1 cellular context compared by ENCODE assay signal in the genomic region with DNA sequence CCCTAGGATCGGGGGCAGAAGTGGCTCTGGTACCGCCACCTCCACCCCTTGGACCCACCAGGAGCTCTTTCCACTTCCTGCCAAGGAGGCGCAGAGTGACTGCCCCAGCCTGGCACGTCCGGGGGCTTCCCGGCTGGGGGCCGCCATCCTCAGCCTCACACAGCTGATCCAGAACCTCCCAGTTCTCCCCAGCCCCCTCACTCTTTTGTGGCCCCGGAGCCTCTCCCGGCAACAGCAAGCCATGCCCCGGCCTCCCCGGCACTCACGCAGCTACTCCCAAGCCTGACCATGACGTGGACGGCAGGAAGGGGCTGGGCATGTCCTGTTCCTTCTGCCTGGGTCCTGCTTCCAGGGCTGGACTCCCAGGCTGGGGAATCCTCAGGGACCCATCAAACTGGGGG.
TF ChIP-seq lines count a peak whose summit lies in the region.

No MANE protein-coding gene starts in this region.

TF ChIP-seq in HCT116, 20 proteins besides CTCF, POLR2A, EP300 and RAD21 (continued from another document):
- TF ChIP-seq, protein P1, sequence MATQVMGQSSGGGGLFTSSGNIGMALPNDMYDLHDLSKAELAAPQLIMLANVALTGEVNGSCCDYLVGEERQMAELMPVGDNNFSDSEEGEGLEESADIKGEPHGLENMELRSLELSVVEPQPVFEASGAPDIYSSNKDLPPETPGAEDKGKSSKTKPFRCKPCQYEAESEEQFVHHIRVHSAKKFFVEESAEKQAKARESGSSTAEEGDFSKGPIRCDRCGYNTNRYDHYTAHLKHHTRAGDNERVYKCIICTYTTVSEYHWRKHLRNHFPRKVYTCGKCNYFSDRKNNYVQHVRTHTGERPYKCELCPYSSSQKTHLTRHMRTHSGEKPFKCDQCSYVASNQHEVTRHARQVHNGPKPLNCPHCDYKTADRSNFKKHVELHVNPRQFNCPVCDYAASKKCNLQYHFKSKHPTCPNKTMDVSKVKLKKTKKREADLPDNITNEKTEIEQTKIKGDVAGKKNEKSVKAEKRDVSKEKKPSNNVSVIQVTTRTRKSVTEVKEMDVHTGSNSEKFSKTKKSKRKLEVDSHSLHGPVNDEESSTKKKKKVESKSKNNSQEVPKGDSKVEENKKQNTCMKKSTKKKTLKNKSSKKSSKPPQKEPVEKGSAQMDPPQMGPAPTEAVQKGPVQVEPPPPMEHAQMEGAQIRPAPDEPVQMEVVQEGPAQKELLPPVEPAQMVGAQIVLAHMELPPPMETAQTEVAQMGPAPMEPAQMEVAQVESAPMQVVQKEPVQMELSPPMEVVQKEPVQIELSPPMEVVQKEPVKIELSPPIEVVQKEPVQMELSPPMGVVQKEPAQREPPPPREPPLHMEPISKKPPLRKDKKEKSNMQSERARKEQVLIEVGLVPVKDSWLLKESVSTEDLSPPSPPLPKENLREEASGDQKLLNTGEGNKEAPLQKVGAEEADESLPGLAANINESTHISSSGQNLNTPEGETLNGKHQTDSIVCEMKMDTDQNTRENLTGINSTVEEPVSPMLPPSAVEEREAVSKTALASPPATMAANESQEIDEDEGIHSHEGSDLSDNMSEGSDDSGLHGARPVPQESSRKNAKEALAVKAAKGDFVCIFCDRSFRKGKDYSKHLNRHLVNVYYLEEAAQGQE (IDR thresholded peaks at IDR 0.05; ENCODE audit: low read depth), result no peak
